ENCODE assay signal across 8 cellular contexts in the genomic region with DNA sequence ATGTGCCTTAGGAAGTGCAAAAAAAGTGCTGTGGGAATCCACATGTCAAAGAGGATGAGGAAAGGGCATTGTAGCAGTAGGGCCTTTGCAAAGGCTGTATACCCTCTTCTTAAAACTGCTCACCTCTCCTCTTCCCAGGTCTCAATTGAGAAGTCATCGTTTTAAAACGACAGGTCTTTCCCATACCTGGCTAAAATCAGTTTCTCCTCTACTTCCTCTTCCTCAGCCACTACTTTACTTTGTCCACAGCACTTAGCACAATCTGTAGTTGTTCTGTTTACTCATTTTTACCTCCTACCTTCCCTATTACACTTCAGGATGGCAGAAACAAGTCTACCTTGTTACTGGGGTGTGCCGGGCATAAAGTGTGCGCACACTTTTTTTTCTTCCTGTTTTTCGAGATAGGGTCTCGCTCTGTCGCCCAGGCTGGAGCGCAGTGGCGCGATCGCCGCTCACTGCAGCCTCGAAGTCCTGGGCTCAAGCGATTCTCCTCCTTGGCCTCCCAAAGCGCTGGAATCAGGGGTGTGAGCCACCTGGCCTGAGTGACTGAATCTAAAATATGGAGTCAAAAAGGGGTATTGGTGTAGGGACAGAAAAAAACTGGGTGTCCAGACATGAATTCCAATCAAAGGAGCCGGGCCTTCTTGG. TPM values are rescaled to one million over a fixed set of nuclear protein-coding genes. Genes with fewer than 3 reads are reported as not detected.
DNase-seq lines count a peak whose midpoint lies in the region; ATAC-seq, FAIRE-seq and TF ChIP-seq lines count a peak whose summit lies in the region.

No MANE protein-coding gene starts in this region.

- no peak for TF ChIP-seq CTCF in GM23338 (conservative IDR thresholded peaks at IDR 0.05; ENCODE audit: low read depth in 2 of 2)
- TF ChIP-seq CTCF in coronary artery (IDR thresholded peaks at IDR 0.05) = no peak

- no peaks in the 10 kb centered on the region for H3K9me2 ChIP-seq in GM23338 (ENCODE audit: insufficient read depth)

- peak overlapping the region; percentile 95 for H3K27ac Mint-ChIP-seq in GM23338

- 0 out of 2 replicates have a peak, but pooled peaks cover 4% of the 10 kb centered on the region for H3K27me3 ChIP-seq in GM23338 (ENCODE audit: insufficient read depth)
- no peaks in the 10 kb centered on the region for H3K27me3 ChIP-seq in mucosa of rectum (ENCODE audit: control insufficient read depth in 2 of 2, insufficient read depth in 2 of 2, low read length in 2 of 2)

- no peaks in the 10 kb centered on the region for H3K36me3 ChIP-seq in GM23338 (ENCODE audit: insufficient read depth)
- H3K36me3 ChIP-seq in mucosa of rectum (ENCODE audit: control insufficient read depth in 2 of 2, insufficient read depth in 2 of 2, low read length in 2 of 2) = no peaks in the 10 kb centered on the region

- peaks cover 11% of the 10 kb centered on the region for H3K27me3 Mint-ChIP-seq in GM23338 (ENCODE audit: insufficient read depth, low read depth, poor library complexity)

- peaks cover 8% of the 10 kb centered on the region for H3K9me3 Mint-ChIP-seq in GM23338

- H3K4me1 ChIP-seq in GM23338 (ENCODE audit: insufficient read depth) = peaks cover 16% of the 10 kb centered on the region
- H3K4me1 ChIP-seq in mucosa of rectum (ENCODE audit: control insufficient read depth in 2 of 2, insufficient read depth in 2 of 2, low read length in 2 of 2) = peaks cover 2 to 12% of the 10 kb centered on the region in 2 donors

- H2AFZ ChIP-seq in GM23338 = peak overlapping the region; percentile 54

- H3K4me3 ChIP-seq in GM08714 (ENCODE audit: low read length) (peak overlapping the region; percentile 65; the same call in 1 of the 2 replicates), GM23338 (peak overlapping the region; percentile 61), coronary artery (peak overlapping the region; percentile 79), mucosa of rectum (ENCODE audit: low read length in 2 of 2) (peak overlapping the region; percentile 80 to 90)

- ATAC-seq in GM23338 = peak; percentile 39

- H3K9me3 ChIP-seq in mucosa of rectum (ENCODE audit: control insufficient read depth in 2 of 2, low read length in 2 of 2) = no peaks in the 10 kb centered on the region

- DNase-seq in GM23338 (ENCODE audit: low spot score) (no peak), NCI-H69 (lab: John Stamatoyannopoulos, UW) (peak; percentile 47), coronary artery (ENCODE audit: low spot score) (no peak), kidney tubule cell (ENCODE audit: low spot score) (no peak), frontal cortex (ENCODE audit: low spot score in 2 of 2) (no peak), NCI-H2196 treated with DMSO at 0.1 percent for 48 hours (lab: John Stamatoyannopoulos, UW; ENCODE audit: unreplicated experiment) (no peak)

- H3K4me3 Mint-ChIP-seq in GM23338 = peak overlapping the region; percentile 82

- FAIRE-seq in frontal cortex (lab: Jason Lieb, UNC) = no peak

- H3K4me2 ChIP-seq in GM23338 = peak overlapping the region; percentile 77

- peak overlapping the region; percentile 74 to 92 for H3K9ac ChIP-seq in mucosa of rectum (ENCODE audit: low read depth in 1 of 2, low read length in 2 of 2)

- H3K27ac ChIP-seq in GM23338 (ENCODE audit: low read depth) (peak overlapping the region; percentile 52; the same call in 1 of the 2 replicates), coronary artery (peak overlapping the region; percentile 94 to 98), mucosa of rectum (ENCODE audit: low read depth in 2 of 2, low read length in 2 of 2) (peak overlapping the region; percentile 89 to 91)

- H3K4me1 Mint-ChIP-seq in GM23338 = peaks cover 25% of the 10 kb centered on the region

- H3K36me3 Mint-ChIP-seq in GM23338 (ENCODE audit: low read depth) = peaks cover 2% of the 10 kb centered on the region

- no peaks in the 10 kb centered on the region for H3F3A ChIP-seq in GM23338 (replicated peaks; ENCODE audit: low read depth)

- no peaks in the 10 kb centered on the region for H3K79me2 ChIP-seq in GM23338 (replicated peaks; ENCODE audit: insufficient read depth)

- no peaks in the 10 kb centered on the region for H4K20me1 ChIP-seq in GM23338 (replicated peaks; ENCODE audit: insufficient read depth)

TF ChIP-seq in GM23338, 12 proteins besides CTCF, POLR2A, EP300 and RAD21:
- TF ChIP-seq STAT1 (IDR thresholded peaks at IDR 0.05; ENCODE audit: unreplicated experiment) = no peak
- no peak for TF ChIP-seq EZH2phosphoT487 (IDR thresholded peaks at IDR 0.05; ENCODE audit: unreplicated experiment)
- no peak for TF ChIP-seq POLR2AphosphoS5 (IDR thresholded peaks at IDR 0.05; ENCODE audit: low read depth)
- TF ChIP-seq, protein P1, sequence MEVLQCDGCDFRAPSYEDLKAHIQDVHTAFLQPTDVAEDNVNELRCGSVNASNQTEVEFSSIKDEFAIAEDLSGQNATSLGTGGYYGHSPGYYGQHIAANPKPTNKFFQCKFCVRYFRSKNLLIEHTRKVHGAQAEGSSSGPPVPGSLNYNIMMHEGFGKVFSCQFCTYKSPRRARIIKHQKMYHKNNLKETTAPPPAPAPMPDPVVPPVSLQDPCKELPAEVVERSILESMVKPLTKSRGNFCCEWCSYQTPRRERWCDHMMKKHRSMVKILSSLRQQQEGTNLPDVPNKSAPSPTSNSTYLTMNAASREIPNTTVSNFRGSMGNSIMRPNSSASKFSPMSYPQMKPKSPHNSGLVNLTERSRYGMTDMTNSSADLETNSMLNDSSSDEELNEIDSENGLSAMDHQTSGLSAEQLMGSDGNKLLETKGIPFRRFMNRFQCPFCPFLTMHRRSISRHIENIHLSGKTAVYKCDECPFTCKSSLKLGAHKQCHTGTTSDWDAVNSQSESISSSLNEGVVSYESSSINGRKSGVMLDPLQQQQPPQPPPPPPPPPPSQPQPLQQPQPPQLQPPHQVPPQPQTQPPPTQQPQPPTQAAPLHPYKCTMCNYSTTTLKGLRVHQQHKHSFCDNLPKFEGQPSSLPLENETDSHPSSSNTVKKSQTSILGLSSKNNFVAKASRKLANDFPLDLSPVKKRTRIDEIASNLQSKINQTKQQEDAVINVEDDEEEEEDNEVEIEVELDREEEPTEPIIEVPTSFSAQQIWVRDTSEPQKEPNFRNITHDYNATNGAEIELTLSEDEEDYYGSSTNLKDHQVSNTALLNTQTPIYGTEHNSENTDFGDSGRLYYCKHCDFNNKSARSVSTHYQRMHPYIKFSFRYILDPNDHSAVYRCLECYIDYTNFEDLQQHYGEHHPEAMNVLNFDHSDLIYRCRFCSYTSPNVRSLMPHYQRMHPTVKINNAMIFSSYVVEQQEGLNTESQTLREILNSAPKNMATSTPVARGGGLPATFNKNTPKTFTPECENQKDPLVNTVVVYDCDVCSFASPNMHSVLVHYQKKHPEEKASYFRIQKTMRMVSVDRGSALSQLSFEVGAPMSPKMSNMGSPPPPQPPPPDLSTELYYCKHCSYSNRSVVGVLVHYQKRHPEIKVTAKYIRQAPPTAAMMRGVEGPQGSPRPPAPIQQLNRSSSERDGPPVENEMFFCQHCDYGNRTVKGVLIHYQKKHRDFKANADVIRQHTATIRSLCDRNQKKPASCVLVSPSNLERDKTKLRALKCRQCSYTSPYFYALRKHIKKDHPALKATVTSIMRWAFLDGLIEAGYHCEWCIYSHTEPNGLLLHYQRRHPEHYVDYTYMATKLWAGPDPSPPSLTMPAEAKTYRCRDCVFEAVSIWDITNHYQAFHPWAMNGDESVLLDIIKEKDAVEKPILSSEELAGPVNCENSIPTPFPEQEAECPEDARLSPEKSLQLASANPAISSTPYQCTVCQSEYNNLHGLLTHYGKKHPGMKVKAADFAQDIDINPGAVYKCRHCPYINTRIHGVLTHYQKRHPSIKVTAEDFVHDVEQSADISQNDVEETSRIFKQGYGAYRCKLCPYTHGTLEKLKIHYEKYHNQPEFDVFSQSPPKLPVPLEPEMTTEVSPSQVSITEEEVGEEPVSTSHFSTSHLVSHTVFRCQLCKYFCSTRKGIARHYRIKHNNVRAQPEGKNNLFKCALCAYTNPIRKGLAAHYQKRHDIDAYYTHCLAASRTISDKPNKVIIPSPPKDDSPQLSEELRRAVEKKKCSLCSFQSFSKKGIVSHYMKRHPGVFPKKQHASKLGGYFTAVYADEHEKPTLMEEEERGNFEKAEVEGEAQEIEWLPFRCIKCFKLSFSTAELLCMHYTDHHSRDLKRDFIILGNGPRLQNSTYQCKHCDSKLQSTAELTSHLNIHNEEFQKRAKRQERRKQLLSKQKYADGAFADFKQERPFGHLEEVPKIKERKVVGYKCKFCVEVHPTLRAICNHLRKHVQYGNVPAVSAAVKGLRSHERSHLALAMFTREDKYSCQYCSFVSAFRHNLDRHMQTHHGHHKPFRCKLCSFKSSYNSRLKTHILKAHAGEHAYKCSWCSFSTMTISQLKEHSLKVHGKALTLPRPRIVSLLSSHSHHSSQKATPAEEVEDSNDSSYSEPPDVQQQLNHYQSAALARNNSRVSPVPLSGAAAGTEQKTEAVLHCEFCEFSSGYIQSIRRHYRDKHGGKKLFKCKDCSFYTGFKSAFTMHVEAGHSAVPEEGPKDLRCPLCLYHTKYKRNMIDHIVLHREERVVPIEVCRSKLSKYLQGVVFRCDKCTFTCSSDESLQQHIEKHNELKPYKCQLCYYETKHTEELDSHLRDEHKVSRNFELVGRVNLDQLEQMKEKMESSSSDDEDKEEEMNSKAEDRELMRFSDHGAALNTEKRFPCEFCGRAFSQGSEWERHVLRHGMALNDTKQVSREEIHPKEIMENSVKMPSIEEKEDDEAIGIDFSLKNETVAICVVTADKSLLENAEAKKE (CRISPR knock-in tag; IDR thresholded peaks at IDR 0.05) = no peak
- TF ChIP-seq ZNF114 (CRISPR knock-in tag; IDR thresholded peaks at IDR 0.05) = no peak
- no peak for TF ChIP-seq ZNF331 (CRISPR knock-in tag; IDR thresholded peaks at IDR 0.05; ENCODE audit: low read depth)

RNA-seq across cellular contexts. Expression of gene ELOVL5, which starts 9.8 kb away (rescaled TPM):
- 169 and 180 TPM in 2 replicates for total RNA-seq in GM23338 (2014; rRNA removed; shearing (Covaris generic))
- 66.9 and 83.3 TPM in 2 replicates for polyA plus RNA-seq in GM23338 (2016; fragmentation: Nextera tagmentation; extraction: Ambion mirVana)
- 50.5 TPM for total RNA-seq in frontal cortex
